9 cellular contexts compared by ENCODE assay signal in genomic region chr19:18428173-18428836, GRCh38. TPM values are rescaled to one million over a fixed set of nuclear protein-coding genes. Genes with fewer than 3 reads are reported as not detected.
DNase-seq lines count a peak whose midpoint lies in the region; ATAC-seq lines count a peak whose summit lies in the region.
"Had no signal": no experiment of that assay in that cellular context is flagged by ENCODE, and none has a peak within 500 bp of the region (broad histone marks: within the 10 kb centered on the region; RNA-seq: fewer than 3 reads in every experiment).

No MANE protein-coding gene starts in this region.

- no peaks in the 10 kb centered on the region for H3K36me3 ChIP-seq in GM23248 (ENCODE audit: low read depth)
- peaks cover 0 to 2% of the 10 kb centered on the region in 2 donors for H3K36me3 ChIP-seq in esophagus (ENCODE audit: control insufficient read depth in 2 of 2, insufficient read depth in 2 of 2, low read length in 1 of 2)
- H3K36me3 ChIP-seq in skeletal muscle satellite cell (ENCODE audit: insufficient read depth, low read length) = peaks cover 10% of the 10 kb centered on the region

- H3K79me2 ChIP-seq in GM23248 (ENCODE audit: insufficient read depth) = peaks cover 63% of the 10 kb centered on the region

- no peak overlapping the region for H2AFZ ChIP-seq in GM23248

- DNase-seq in GM23248 = no peak
- peak; percentile 87 to 89 for DNase-seq in NCI-H524 (lab: John Stamatoyannopoulos, UW)
- no peak for DNase-seq in stimulated activated CD4-positive, alpha-beta T cell treated with anti-CD3 and anti-CD28 coated beads, Interleukin-12 subunit alpha, Interleukin-12 subunit beta, amount 100 ng/mL, for 4 hours
- DNase-seq in activated CD4-positive, alpha-beta T cell treated with anti-CD3 and anti-CD28 coated beads for 1 hour = no peak

- no peaks in the 10 kb centered on the region for H3K9me3 ChIP-seq in GM23248 (ENCODE audit: low read depth)
- H3K9me3 ChIP-seq in esophagus (ENCODE audit: control insufficient read depth in 2 of 2, insufficient read depth in 1 of 2, low read depth in 1 of 2, low read length in 1 of 2) = no peaks in the 10 kb centered on the region
- H3K9me3 ChIP-seq in skeletal muscle satellite cell (replicated peaks; ENCODE audit: low read length) = no peaks in the 10 kb centered on the region

- H3K4me1 ChIP-seq in GM23248 (ENCODE audit: insufficient read depth) (peaks cover 30% of the 10 kb centered on the region), esophagus (ENCODE audit: control insufficient read depth in 2 of 2, insufficient read depth in 2 of 2, low read length in 1 of 2) (peaks cover 2 to 18% of the 10 kb centered on the region in 2 donors), skeletal muscle satellite cell (ENCODE audit: control insufficient read depth, insufficient read depth, low read length) (peaks cover 38% of the 10 kb centered on the region)

- H3K9ac ChIP-seq in GM23248 (peak overlapping the region; percentile 80), skeletal muscle satellite cell (ENCODE audit: low read depth, low read length) (no peak overlapping the region)

- ATAC-seq in HG03342 (IDR thresholded peaks at IDR 0.05; ENCODE audit: unreplicated experiment) (no peak), GM21528 (IDR thresholded peaks at IDR 0.05; ENCODE audit: low FRiP score, unreplicated experiment) (no peak)

- H3K27ac ChIP-seq in GM23248 (peak overlapping the region; percentile 69), esophagus (ENCODE audit: low read depth in 2 of 2, low read length in 1 of 2) (peak overlapping the region; percentile 38 to 61)

- H3K27me3 ChIP-seq in GM23248 (replicated peaks; ENCODE audit: insufficient read depth) (no peaks in the 10 kb centered on the region), esophagus (ENCODE audit: control insufficient read depth in 1 of 2, insufficient read depth in 2 of 2, low read length in 2 of 2) (no peaks in the 10 kb centered on the region), skeletal muscle satellite cell (ENCODE audit: control insufficient read depth, insufficient read depth, low read length) (no peaks in the 10 kb centered on the region)

- H3K4me3 ChIP-seq in GM23248 = no peak overlapping the region
- H3K4me3 ChIP-seq in esophagus (ENCODE audit: low read depth in 1 of 2, low read length in 2 of 2) = no peak overlapping the region
- H3K4me3 ChIP-seq in skeletal muscle satellite cell (ENCODE audit: low read length) = no peak overlapping the region

- peak overlapping the region; percentile 36 for H3K4me2 ChIP-seq in GM23248 (ENCODE audit: unreplicated experiment)
- H3K4me2 ChIP-seq in skeletal muscle satellite cell (ENCODE audit: low read length) = peak overlapping the region; percentile 81

- H3F3A ChIP-seq in GM23248 (ENCODE audit: insufficient read depth) = peaks cover 6% of the 10 kb centered on the region

- in situ Hi-C loops in GM23248 (cut with MboI) = no loop called here

- H3K9me2 ChIP-seq in GM23248 (ENCODE audit: insufficient read depth) = no peaks in the 10 kb centered on the region

- WGBS in GM23248 (ENCODE audit: low coverage in 1 of 2, low lambda C conversion rate in 2 of 2, missing lambda C conversion rate in 2 of 2), 2 experiments = 49 to 61% methylated on average over 12 to 18 of the region's 18 CpGs
- 67 to 72% methylated on average over 18 of the region's 18 CpGs for WGBS in esophagus, 2 donors

- H4K20me1 ChIP-seq in GM23248 (ENCODE audit: insufficient read depth) = no peaks in the 10 kb centered on the region

RNA-seq across cellular contexts. Expression of gene SSBP4, which starts 9.1 kb away (rescaled TPM):
- 156 and 169 TPM in 2 replicates for total RNA-seq in GM23248 (2014; rRNA removed; shearing (Covaris generic))
- polyA plus RNA-seq in GM23248 (2016; fragmentation: Nextera tagmentation; extraction: Ambion mirVana) (46.5 and 46.9 TPM in 2 replicates), esophagus (10 to 100 TPM; 25.4 to 25.9 TPM)
- 72.2 and 73.2 TPM in 2 replicates for total RNA-seq in skeletal muscle satellite cell (2012; rRNA removed)

RNA-seq across cellular contexts. Expression of gene ISYNA1, which starts 9.6 kb away (rescaled TPM):
- 5.5 and 8.9 TPM in 2 replicates for total RNA-seq in GM23248 (2014; rRNA removed; shearing (Covaris generic))
- polyA plus RNA-seq in GM23248 (2016; fragmentation: Nextera tagmentation; extraction: Ambion mirVana) (12.3 and 17.2 TPM in 2 replicates), esophagus (10 to 100 TPM; 17.5 to 42.7 TPM)
- total RNA-seq in skeletal muscle satellite cell (2012; rRNA removed) = 2.0 and 5.1 TPM in 2 replicates

RNA-seq across cellular contexts. Expression of gene LRRC25, which starts 30.9 kb away (rescaled TPM):
- total RNA-seq in GM23248 (2014; rRNA removed; shearing (Covaris generic)) = not detected in 2 replicates
- polyA plus RNA-seq in GM23248 (2016; fragmentation: Nextera tagmentation; extraction: Ambion mirVana) (not detected in 2 replicates), esophagus (under 1 TPM; 0.55 to 0.66 TPM)
- not detected in 2 replicates for total RNA-seq in skeletal muscle satellite cell (2012; rRNA removed)
- total RNA-seq: HT1080 had no signal

RNA-seq across cellular contexts. Expression of gene GDF15, which starts 42.3 kb away (rescaled TPM):
- 27.7 and 33.3 TPM in 2 replicates for total RNA-seq in GM23248 (2014; rRNA removed; shearing (Covaris generic))
- polyA plus RNA-seq in GM23248 (2016; fragmentation: Nextera tagmentation; extraction: Ambion mirVana) (32.7 and 36.0 TPM in 2 replicates), esophagus (1 to 10 TPM in 1 of 2 donors, under 1 TPM in 1; 0.24 to 2.8 TPM)
- 11.1 and 73.8 TPM in 2 replicates for total RNA-seq in skeletal muscle satellite cell (2012; rRNA removed)

Comparison
In these comparisons a context has a peak if more than half of its experiments do, and no peak if none do; other contexts are left out.
1. DNase-seq: peak in NCI-H524 (2 of 2); none in GM23248 (single experiment), stimulated activated CD4-positive, alpha-beta T cell treated with anti-CD3 and anti-CD28 coated beads, Interleukin-12 subunit alpha, Interleukin-12 subunit beta, amount 100 ng/mL, for 4 hours (single experiment) and activated CD4-positive, alpha-beta T cell treated with anti-CD3 and anti-CD28 coated beads for 1 hour (single experiment).